ENCODE assay signal across 33 cellular contexts in the genomic region with DNA sequence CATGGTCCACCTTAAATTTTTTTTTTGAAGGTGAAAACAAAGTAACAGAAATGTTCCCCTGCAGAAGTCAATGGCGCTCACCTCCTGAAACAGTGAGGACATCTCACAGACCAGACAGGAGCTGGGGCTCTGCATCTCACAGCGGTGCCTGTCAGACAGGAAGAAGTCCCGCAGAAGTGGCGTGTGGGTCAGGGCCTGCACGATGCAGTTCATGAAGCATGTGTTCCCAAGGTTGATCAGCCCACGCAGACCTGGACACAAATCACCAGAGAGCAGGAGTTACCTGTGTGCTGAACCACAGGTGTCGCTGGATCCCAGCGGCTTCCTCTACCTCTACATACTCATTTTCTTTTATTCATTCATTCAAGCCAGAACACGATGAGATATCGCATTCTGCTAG.
"Had no signal": no experiment of that assay in that cellular context is flagged by ENCODE, and none has a peak within 500 bp of the region (broad histone marks: within the 10 kb centered on the region; RNA-seq: fewer than 3 reads in every experiment).

No MANE protein-coding gene starts in this region.

- H3K9me3 ChIP-seq: Peyer's patch, SJSA1, SK-N-SH had no signal

- H3K27ac ChIP-seq: cardiac muscle cell, KMS-11, Peyer's patch, SJSA1 had no signal

- DNase-seq: activated CD4-positive, alpha-beta memory T cell treated with anti-CD3 and anti-CD28 coated beads for 36 hours; activated CD4-positive, alpha-beta T cell treated with anti-CD3 and anti-CD28 coated beads, Interleukin-2, amount 10 ng/mL, durations not matched to agents 7 days and 5 days; activated CD8-positive, alpha-beta memory T cell treated with anti-CD3 and anti-CD28 coated beads for 24 hours; activated CD8-positive, alpha-beta memory T cell treated with anti-CD3 and anti-CD28 coated beads, Interleukin-2, amount 10 ng/mL, durations not matched to agents 7 days and 5 days; activated CD8-positive, alpha-beta memory T cell treated with anti-CD3 and anti-CD28 coated beads, Interleukin-2, amount 50 U/mL, for 48 hours; activated gamma-delta T cell; activated naive CD4-positive, alpha-beta T cell treated with Interleukin-2 at 50 U/mL for 16 hours; amniotic stem cell; aorta; MM.1S; MV-4-11; NCI-H1092; NCI-H1417; NCI-H187; NCI-H2029 treated with DMSO at 0.1 percent for 48 hours; NCI-H2107; NCI-H2171; NCI-H510A; NCI-H526; NCI-H748 treated with DMSO at 0.1 percent for 48 hours; NK-92 treated with Interleukin-12 subunit alpha and Interleukin-12 subunit beta, amount 100 ng/mL, for 24 hours; PC-3; RPMI8226; SHP77 treated with DMSO at 0.1 percent for 48 hours; SK-N-SH had no signal

- H3K27ac Mint-ChIP-seq: activated CD4-positive, alpha-beta memory T cell treated with anti-CD3 and anti-CD28 coated beads for 36 hours; activated CD8-positive, alpha-beta memory T cell treated with anti-CD3 and anti-CD28 coated beads, Interleukin-2, amount 10 ng/mL, durations not matched to agents 7 days and 5 days; activated naive CD8-positive, alpha-beta T cell; activated T-helper 2 cell treated with anti-CD3 and anti-CD28 coated beads, Interferon-gamma antibody, Interleukin-2, Interleukin-4, amounts not matched to agents 10 μg/mL and 5 μg/mL and 100 μg/mL, durations not matched to agents 14 hours and 24 hours and 36 hours; T-helper 1 cell treated with Interleukin-12 subunit alpha and Interleukin-12 subunit beta and Interleukin-4 antibody, amounts not matched to agents 30 μg/mL and 1 μg/mL, for 36 hours; T-helper 2 cell treated with Interferon-gamma antibody and Interleukin-4, amounts not matched to agents 5 μg/mL and 100 μg/mL, for 36 hours had no signal

- H3K27me3 Mint-ChIP-seq: activated CD4-positive, alpha-beta memory T cell treated with anti-CD3 and anti-CD28 coated beads for 36 hours; activated CD4-positive, alpha-beta T cell treated with anti-CD3 and anti-CD28 coated beads, Interleukin-2, amount 10 ng/mL, durations not matched to agents 7 days and 5 days; activated CD8-positive, alpha-beta memory T cell treated with anti-CD3 and anti-CD28 coated beads, Interleukin-2, amount 10 ng/mL, durations not matched to agents 7 days and 5 days; activated naive CD8-positive, alpha-beta T cell had no signal

- H3K4me1 ChIP-seq: SJSA1 had no signal

- H3K4me3 ChIP-seq: cardiac muscle cell, Peyer's patch, SJSA1 had no signal

- H3K4me3 Mint-ChIP-seq: activated CD4-positive, alpha-beta memory T cell treated with anti-CD3 and anti-CD28 coated beads for 36 hours; activated CD4-positive, alpha-beta T cell treated with anti-CD3 and anti-CD28 coated beads, Interleukin-2, amount 10 ng/mL, durations not matched to agents 7 days and 5 days; activated CD8-positive, alpha-beta memory T cell treated with anti-CD3 and anti-CD28 coated beads, Interleukin-2, amount 10 ng/mL, durations not matched to agents 7 days and 5 days; activated naive CD8-positive, alpha-beta T cell; T-helper 1 cell treated with Interleukin-12 subunit alpha and Interleukin-12 subunit beta and Interleukin-4 antibody, amounts not matched to agents 30 μg/mL and 1 μg/mL, for 36 hours; T-helper 2 cell treated with Interferon-gamma antibody and Interleukin-4, amounts not matched to agents 5 μg/mL and 100 μg/mL, for 36 hours had no signal

- ATAC-seq: activated CD8-positive, alpha-beta memory T cell treated with anti-CD3 and anti-CD28 coated beads, Interleukin-2, amount 10 ng/mL, durations not matched to agents 7 days and 5 days; PC-3 had no signal

- H3K27me3 ChIP-seq: cardiac muscle cell, Peyer's patch, SJSA1 had no signal

- H3K9me3 Mint-ChIP-seq: activated CD4-positive, alpha-beta memory T cell treated with anti-CD3 and anti-CD28 coated beads for 36 hours; activated CD4-positive, alpha-beta T cell treated with anti-CD3 and anti-CD28 coated beads, Interleukin-2, amount 10 ng/mL, durations not matched to agents 7 days and 5 days; activated T-helper 2 cell treated with anti-CD3 and anti-CD28 coated beads, Interferon-gamma antibody, Interleukin-2, Interleukin-4, amounts not matched to agents 10 μg/mL and 5 μg/mL and 100 μg/mL, durations not matched to agents 14 hours and 24 hours and 36 hours; T-helper 1 cell treated with Interleukin-12 subunit alpha and Interleukin-12 subunit beta and Interleukin-4 antibody, amounts not matched to agents 30 μg/mL and 1 μg/mL, for 36 hours; T-helper 2 cell treated with Interferon-gamma antibody and Interleukin-4, amounts not matched to agents 5 μg/mL and 100 μg/mL, for 36 hours had no signal
